In the genomic region with DNA sequence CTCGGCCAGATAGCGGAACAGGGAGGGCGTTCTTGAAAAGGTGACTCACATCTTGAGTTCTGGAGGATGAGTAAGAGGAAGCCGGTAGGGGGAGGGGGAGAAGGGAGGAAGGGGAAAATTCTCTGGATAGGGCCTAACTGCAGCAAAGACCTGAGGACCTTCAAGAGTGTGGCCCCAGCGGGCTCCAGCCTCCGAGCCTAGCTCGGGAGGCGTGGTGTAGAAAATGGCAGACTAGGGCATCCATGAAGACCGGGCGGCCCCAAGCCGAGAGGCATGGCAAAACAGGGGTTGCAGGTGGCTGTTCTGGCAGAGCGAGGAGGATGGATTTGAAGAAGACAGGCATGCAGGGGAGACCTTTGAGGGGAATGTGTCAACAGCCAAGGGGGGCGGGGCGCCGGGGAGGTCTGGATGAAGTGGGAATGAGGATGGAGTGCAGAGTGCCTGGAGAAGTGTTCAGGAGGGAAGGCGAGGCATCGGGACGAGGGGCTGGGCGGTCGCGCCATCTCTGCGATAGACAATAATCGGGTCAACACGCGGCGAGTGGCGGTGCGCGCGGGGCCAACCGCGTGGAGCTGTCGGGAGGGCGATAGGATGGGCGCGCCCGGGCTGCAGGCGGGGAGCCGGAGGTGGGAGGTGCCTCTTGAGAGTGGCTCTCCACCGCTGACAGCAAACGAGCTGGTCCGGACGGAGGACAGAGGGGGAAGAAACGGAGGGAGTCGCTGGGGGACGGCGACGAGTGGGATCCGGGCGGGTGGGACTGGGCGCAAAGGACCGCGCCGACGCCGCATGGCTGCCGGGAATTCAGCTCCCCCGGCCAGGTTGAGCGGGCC, we compare ENCODE assay signal across 8 cellular contexts. TPM values are rescaled to one million over a fixed set of nuclear protein-coding genes. Genes with fewer than 3 reads are reported as not detected.
A peak's percentile ranks its signal among the peaks of the same experiment; 100 is the strongest.
DNase-seq lines count a peak whose midpoint lies in the region; ATAC-seq, FAIRE-seq and TF ChIP-seq lines count a peak whose summit lies in the region.

No MANE protein-coding gene starts in this region.

- peaks cover 2% of the 10 kb centered on the region for H3K4me1 ChIP-seq in ovary (ENCODE audit: insufficient read depth)

- DNase-seq in NCI-H1417 (lab: John Stamatoyannopoulos, UW) = peak in 2 of 3 experiments; percentile 61 to 75
- DNase-seq in NCI-H1417 treated with DMSO at 0.1 percent for 48 hours (lab: John Stamatoyannopoulos, UW) = no peak
- DNase-seq in SIG-M5 (lab: John Stamatoyannopoulos, UW) = peak; percentile 74
- DNase-seq in activated naive CD4-positive, alpha-beta T cell treated with Interleukin-2 at 50 U/mL for 16 hours = peak; percentile 62
- DNase-seq in glutamatergic neuron = peak; percentile 67
- peak; percentile 72 to 79 (median 75) for DNase-seq in ovary
- peak; percentile 91 for DNase-seq in urothelium cell line (ENCODE audit: low spot score)

- intact Hi-C loops in ovary (cut with DNase I) = loop anchor here in 3 of 4 donors (2.0 to 10.0 kb wide), 3 partner anchors 71 to 273 kb away; a partner anchor contains a TSS

- FAIRE-seq in urothelium cell line (lab: Jason Lieb, UNC) = peak; percentile 23

- peak overlapping the region; percentile 83 for H3K4me3 Mint-ChIP-seq in glutamatergic neuron (ENCODE audit: unreplicated experiment)

- ATAC-seq in GM21717 (IDR thresholded peaks at IDR 0.05; ENCODE audit: unreplicated experiment) = no peak

- TF ChIP-seq POLR2A in ovary (IDR thresholded peaks at IDR 0.05) = peak; percentile 3

- H3K36me3 ChIP-seq in ovary = no peaks in the 10 kb centered on the region

- H3K27ac ChIP-seq in ovary = peak overlapping the region; percentile 78 to 95

- H3K4me3 ChIP-seq in ovary = peak overlapping the region; percentile 40

- H3K27me3 ChIP-seq in ovary = no peaks in the 10 kb centered on the region

- WGBS in ovary, 3 donors = 5 to 8% (median 6%) methylated on average over 57 to 59 of the region's 59 CpGs

- TF ChIP-seq EP300 in ovary (IDR thresholded peaks at IDR 0.05) = no peak

- no peaks in the 10 kb centered on the region for H3K36me3 Mint-ChIP-seq in glutamatergic neuron (ENCODE audit: unreplicated experiment)

- peaks cover 9% of the 10 kb centered on the region for H3K27me3 Mint-ChIP-seq in glutamatergic neuron (ENCODE audit: unreplicated experiment)

- no peak for TF ChIP-seq CTCF in glutamatergic neuron (IDR thresholded peaks at IDR 0.05; ENCODE audit: partially characterized antibody, unreplicated experiment)
- TF ChIP-seq CTCF in ovary (IDR thresholded peaks at IDR 0.05) = no peak

- H3K9me3 Mint-ChIP-seq in glutamatergic neuron (ENCODE audit: unreplicated experiment) = peaks cover 4% of the 10 kb centered on the region

- H3K9me3 ChIP-seq in ovary = no peaks in the 10 kb centered on the region

- H3K4me1 Mint-ChIP-seq in glutamatergic neuron (ENCODE audit: low read depth, unreplicated experiment) = peaks cover 15% of the 10 kb centered on the region

- H3K27ac Mint-ChIP-seq in glutamatergic neuron (ENCODE audit: unreplicated experiment) = peak overlapping the region; percentile 14

RNA-seq across cellular contexts. Expression of a gene that starts 40.0 kb away (rescaled TPM):
- total RNA-seq in glutamatergic neuron (ENCODE audit: unreplicated experiment) (6.1 TPM), ovary (10 to 100 TPM in 3 of 7 donors, 1 to 10 TPM in 4; 1.7 to 63.0 (median 5.2) TPM)
- polyA plus RNA-seq in ovary = 10 to 100 TPM in 1 of 2 donors, 1 to 10 TPM in 1; 7.5 to 25.9 TPM
